8 cellular contexts compared by ENCODE assay signal in genomic region chr19:58150328-58150921, GRCh38. TPM values are rescaled to one million over a fixed set of nuclear protein-coding genes. Genes with fewer than 3 reads are reported as not detected.
DNase-seq lines count a peak whose midpoint lies in the region; ATAC-seq and TF ChIP-seq lines count a peak whose summit lies in the region.

TSS of gene ZNF329 (minus strand) at chr19:58150789. CDS start at chr19:58129503, 21,286 bp downstream.

- ATAC-seq in activated naive CD8-positive, alpha-beta T cell treated with anti-CD3 and anti-CD28 coated beads, Interleukin-2, amount 50 U/mL, for 24 hours: peak; percentile 74

- H3K4me3 ChIP-seq in GM23248: peak within 1 kb of the TSS; percentile 84
- peak within 1 kb of the TSS; percentile 88 for H3K4me3 ChIP-seq in MM.1S (ENCODE audit: low read length)
- peak within 1 kb of the TSS; percentile 87 for H3K4me3 ChIP-seq in trophoblast cell (ENCODE audit: low read depth, low read length)
- peak within 1 kb of the TSS; percentile 69 to 99 for H3K4me3 ChIP-seq in tibial artery

- H3K4me1 Mint-ChIP-seq in activated naive CD8-positive, alpha-beta T cell treated with anti-CD3 and anti-CD28 coated beads, Interleukin-2, amount 50 U/mL, for 24 hours: peaks cover 35% of the 10 kb centered on the region

- H3K27me3 Mint-ChIP-seq in activated naive CD8-positive, alpha-beta T cell treated with anti-CD3 and anti-CD28 coated beads, Interleukin-2, amount 50 U/mL, for 24 hours: no peaks in the 10 kb centered on the region

- H3K9me2 ChIP-seq in GM23248 (ENCODE audit: insufficient read depth) (no peaks in the 10 kb centered on the region), MM.1S (replicated peaks; ENCODE audit: insufficient read depth, low read length) (no peaks in the 10 kb centered on the region)

- 1 to 2% methylated on average over 53 to 56 of the region's 62 CpGs for WGBS in GM23248 (ENCODE audit: low coverage in 1 of 2, low lambda C conversion rate in 2 of 2, missing lambda C conversion rate in 2 of 2), 2 experiments
- no CpG with 5 or more reads among the region's 62 CpGs for WGBS in trophoblast cell (ENCODE audit: extremely low coverage, insufficient coverage, insufficient read length)

- peak within 1 kb of the TSS; percentile 60 for H2BK5ac ChIP-seq in trophoblast cell (ENCODE audit: low read depth, low read length, poor library complexity)

- peak within 1 kb of the TSS; percentile 74 for H3K27ac Mint-ChIP-seq in activated naive CD8-positive, alpha-beta T cell treated with anti-CD3 and anti-CD28 coated beads, Interleukin-2, amount 50 U/mL, for 24 hours

- no peak within 1 kb of the TSS for H3K23ac ChIP-seq in trophoblast cell (ENCODE audit: low read length)

- H3K18ac ChIP-seq in trophoblast cell (ENCODE audit: low read length): peak within 1 kb of the TSS; percentile 55

- peak within 1 kb of the TSS; percentile 97 for H3K4me2 ChIP-seq in GM23248 (ENCODE audit: unreplicated experiment)
- peak within 1 kb of the TSS; percentile 64 for H3K4me2 ChIP-seq in MM.1S (ENCODE audit: low read depth, low read length)
- H3K4me2 ChIP-seq in trophoblast cell (ENCODE audit: low read length): peak within 1 kb of the TSS; percentile 79

- H4K91ac ChIP-seq in trophoblast cell (ENCODE audit: low read depth, low read length): peak within 1 kb of the TSS; percentile 69

- no peaks in the 10 kb centered on the region for H4K20me1 ChIP-seq in GM23248 (ENCODE audit: insufficient read depth)
- no peaks in the 10 kb centered on the region for H4K20me1 ChIP-seq in MM.1S (ENCODE audit: insufficient read depth, low read length)

- H3K79me2 ChIP-seq in GM23248 (ENCODE audit: insufficient read depth) (peaks cover 67% of the 10 kb centered on the region), MM.1S (ENCODE audit: low read length) (0 out of 2 replicates have a peak, but pooled peaks cover 4% of the 10 kb centered on the region), trophoblast cell (ENCODE audit: control insufficient read depth, insufficient read depth, low read length, poor library complexity) (peaks cover 8% of the 10 kb centered on the region)

- H2AK5ac ChIP-seq in trophoblast cell (ENCODE audit: low read length): no peak within 1 kb of the TSS

- H3K27ac ChIP-seq in GM23248: peak within 1 kb of the TSS; percentile 76
- H3K27ac ChIP-seq in MM.1S (ENCODE audit: low read length): no peak within 1 kb of the TSS
- peak within 1 kb of the TSS; percentile 7 for H3K27ac ChIP-seq in trophoblast cell (ENCODE audit: low read depth, low read length)
- peak within 1 kb of the TSS; percentile 79 to 94 for H3K27ac ChIP-seq in tibial artery

- peak within 1 kb of the TSS; percentile 89 for H3K4me3 Mint-ChIP-seq in activated naive CD8-positive, alpha-beta T cell treated with anti-CD3 and anti-CD28 coated beads, Interleukin-2, amount 50 U/mL, for 24 hours

- peak within 1 kb of the TSS; percentile 82 for H3K14ac ChIP-seq in trophoblast cell (ENCODE audit: low read length)

- peak; percentile 96 for DNase-seq in DMS 273 (lab: John Stamatoyannopoulos, UW; ENCODE audit: unreplicated experiment)
- peak; percentile 96 for DNase-seq in GM23248
- DNase-seq in MM.1S: peak; percentile 80
- DNase-seq in SW480 (ENCODE audit: low spot score): peak; percentile 80
- DNase-seq in activated naive CD8-positive, alpha-beta T cell treated with anti-CD3 and anti-CD28 coated beads, Interleukin-2, amount 50 U/mL, for 24 hours: peak; percentile 97
- peak; percentile 92 for DNase-seq in cardiac septum (ENCODE audit: low spot score)
- DNase-seq in trophoblast cell: peak; percentile 89 to 95
- DNase-seq in tibial artery: peak; percentile 75 to 89

- peak within 1 kb of the TSS; percentile 48 for H3K4ac ChIP-seq in trophoblast cell (ENCODE audit: low read depth, low read length)

- H4K8ac ChIP-seq in trophoblast cell (ENCODE audit: low read depth, low read length): peak within 1 kb of the TSS; percentile 96

- peak within 1 kb of the TSS; percentile 88 for H4K12ac ChIP-seq in trophoblast cell (ENCODE audit: low read depth, low read length)

- H2AFZ ChIP-seq in GM23248 (peak within 1 kb of the TSS; percentile 87), MM.1S (ENCODE audit: low read length) (peak within 1 kb of the TSS; percentile 93), trophoblast cell (ENCODE audit: insufficient read depth, low read length, poor library complexity) (peak within 1 kb of the TSS; percentile 80)

- H2BK12ac ChIP-seq in trophoblast cell (ENCODE audit: low read length): no peak within 1 kb of the TSS

- no peaks in the 10 kb centered on the region for H3K36me3 ChIP-seq in GM23248 (ENCODE audit: low read depth)
- no peaks in the 10 kb centered on the region for H3K36me3 ChIP-seq in MM.1S (replicated peaks; ENCODE audit: insufficient read depth, low read length)
- H3K36me3 ChIP-seq in trophoblast cell (ENCODE audit: control insufficient read depth in 1 of 2, insufficient read depth in 2 of 2, low read length in 2 of 2): peaks cover 4% of the 10 kb centered on the region in 2 experiments
- H3K36me3 ChIP-seq in tibial artery: peaks cover 4 to 13% (median 10%) of the 10 kb centered on the region in 3 donors

- peaks cover 26% of the 10 kb centered on the region for H3K9me3 Mint-ChIP-seq in activated naive CD8-positive, alpha-beta T cell treated with anti-CD3 and anti-CD28 coated beads, Interleukin-2, amount 50 U/mL, for 24 hours

- intact Hi-C loops in cardiac septum (cut with DNase I): loop anchor here (5.0 to 10.0 kb wide), 3 partner anchors 148 to 1046 kb away; partner anchors contain the start of gene ZNF606
- intact Hi-C loops in tibial artery (cut with DNase I; ENCODE audit: low total_unique reads): loop anchor here (10.0 kb wide), 1 partner anchor 576 kb away; the partner anchor contains the start of gene ZNF416

- H3K9ac ChIP-seq in GM23248 (peak within 1 kb of the TSS; percentile 95), MM.1S (ENCODE audit: low read length) (peak within 1 kb of the TSS; percentile 46; the same call in 1 of the 2 replicates), trophoblast cell (ENCODE audit: low read length) (peak within 1 kb of the TSS; percentile 94)

- H3K79me1 ChIP-seq in trophoblast cell (ENCODE audit: low read length): peaks cover 16% of the 10 kb centered on the region

- H3K4me1 ChIP-seq in GM23248 (ENCODE audit: insufficient read depth) (peaks cover 4% of the 10 kb centered on the region), MM.1S (ENCODE audit: low read length) (no peaks in the 10 kb centered on the region), trophoblast cell (ENCODE audit: control insufficient read depth in 1 of 2, insufficient read depth in 2 of 2, low read length in 2 of 2) (peaks cover 7 to 8% of the 10 kb centered on the region in 2 experiments), tibial artery (peaks cover 0 to 58% (median 33%) of the 10 kb centered on the region in 4 donors)

- peaks cover 37% of the 10 kb centered on the region for H3K36me3 Mint-ChIP-seq in activated naive CD8-positive, alpha-beta T cell treated with anti-CD3 and anti-CD28 coated beads, Interleukin-2, amount 50 U/mL, for 24 hours (ENCODE audit: low read depth)

- H3K9me3 ChIP-seq in GM23248 (ENCODE audit: low read depth): peaks cover 3% of the 10 kb centered on the region
- H3K9me3 ChIP-seq in MM.1S (replicated peaks; ENCODE audit: insufficient read depth, low read length): no peaks in the 10 kb centered on the region
- peaks cover 10% of the 10 kb centered on the region for H3K9me3 ChIP-seq in trophoblast cell (ENCODE audit: insufficient read depth, low read depth, low read length)
- H3K9me3 ChIP-seq in tibial artery: peaks cover 0 to 25% (median 8%) of the 10 kb centered on the region in 3 donors

- TF ChIP-seq CTCF in MM.1S (IDR thresholded peaks at IDR 0.05; ENCODE audit: low read length): no peak
- peak in 1 of 2 experiments; percentile 23 for TF ChIP-seq CTCF in tibial artery (IDR thresholded peaks at IDR 0.05)

- H3K27me3 ChIP-seq in GM23248 (replicated peaks; ENCODE audit: insufficient read depth): no peaks in the 10 kb centered on the region
- H3K27me3 ChIP-seq in MM.1S (replicated peaks; ENCODE audit: insufficient read depth, low read length): no peaks in the 10 kb centered on the region
- H3K27me3 ChIP-seq in trophoblast cell (ENCODE audit: insufficient read depth, low read length): no peaks in the 10 kb centered on the region
- H3K27me3 ChIP-seq in tibial artery: no peaks in the 10 kb centered on the region

- in situ Hi-C loops in GM23248 (cut with MboI): no loop called here

- H2BK120ac ChIP-seq in trophoblast cell (ENCODE audit: insufficient read depth, low read length, poor library complexity): peak within 1 kb of the TSS; percentile 67

- H3F3A ChIP-seq in GM23248 (ENCODE audit: insufficient read depth): 0 out of 2 replicates have a peak, but pooled peaks cover 5% of the 10 kb centered on the region
- H3F3A ChIP-seq in MM.1S (ENCODE audit: insufficient read depth, low read length): no peaks in the 10 kb centered on the region

RNA-seq across cellular contexts. Expression of gene ZNF329, which starts in this region (rescaled TPM):
- total RNA-seq in GM23248 (2014; rRNA removed; shearing (Covaris generic)): 10.7 and 15.1 TPM in 2 replicates
- 1.7 and 2.6 TPM in 2 replicates for polyA plus RNA-seq in GM23248 (2016; fragmentation: Nextera tagmentation; extraction: Ambion mirVana)
- 8.6 TPM for total RNA-seq in cardiac septum
- polyA plus RNA-seq in trophoblast cell (2013): 5.7 TPM in 2 replicates
